8 cellular contexts compared by ENCODE assay signal in genomic region chr3:22209578-22209977, GRCh38.
"Had no signal": no experiment of that assay in that cellular context is flagged by ENCODE, and none has a peak within 500 bp of the region (broad histone marks: within the 10 kb centered on the region; RNA-seq: fewer than 3 reads in every experiment).

No MANE protein-coding gene starts in this region.

- ATAC-seq: GM23338 had no signal

- H3K4me3 ChIP-seq: GM23338 had no signal

- DNase-seq: H9, HCEC 1CT, KBM-7 had no signal

- H2AFZ ChIP-seq: GM23338 had no signal

- H3K9ac ChIP-seq: KMS-11 had no signal

- FAIRE-seq: H1, H54, HTR-8/SVneo had no signal

- H3K27ac ChIP-seq: KMS-11 had no signal

- H3K4me2 ChIP-seq: GM23338, KMS-11 had no signal
